ENCODE assay signal across 36 cellular contexts in genomic region chr4:73664470-73664869, GRCh38. TPM values are rescaled to one million over a fixed set of nuclear protein-coding genes. Genes with fewer than 3 reads are reported as not detected.
"Had no signal": no experiment of that assay in that cellular context is flagged by ENCODE, and none has a peak within 500 bp of the region (broad histone marks: within the 10 kb centered on the region; RNA-seq: fewer than 3 reads in every experiment).

No MANE protein-coding gene starts in this region.

- H3K36me3 Mint-ChIP-seq: activated naive CD8-positive, alpha-beta T cell; brain; immature natural killer cell; mesothelial cell of epicardium; naive B cell; stimulated activated memory B cell treated with anti-CD40 and anti-IgM and Interleukin-4, amounts not matched to agents 10 μg/mL and 1 μg/mL and 100 μg/mL, for 72 hours; type B pancreatic cell had no signal

- H3K4me1 Mint-ChIP-seq: immature natural killer cell; naive B cell; stimulated activated memory B cell treated with anti-CD40 and anti-IgM and Interleukin-4, amounts not matched to agents 10 μg/mL and 1 μg/mL and 100 μg/mL, for 72 hours; stimulated activated naive CD8-positive, alpha-beta T cell treated with anti-CD3 and anti-CD28 coated beads, Interleukin-15, amount 100 ng/mL, for 72 hours had no signal

- H3K4me3 Mint-ChIP-seq: activated CD8-positive, alpha-beta T cell treated with anti-CD3 and anti-CD28 coated beads for 36 hours; activated naive CD8-positive, alpha-beta T cell; activated T-cell treated with anti-CD3 and anti-CD28 coated beads, Interleukin-2, amount 50 U/mL, for 72 hours; brain; immature natural killer cell; mesothelial cell of epicardium; naive B cell; nephron progenitor cell; stimulated activated memory B cell treated with anti-CD40 and anti-IgM and Interleukin-4, amounts not matched to agents 10 μg/mL and 1 μg/mL and 100 μg/mL, for 72 hours; stimulated activated naive CD8-positive, alpha-beta T cell treated with anti-CD3 and anti-CD28 coated beads, Interleukin-15, amount 100 ng/mL, for 72 hours; type B pancreatic cell; WTC11 had no signal

- H3K27ac ChIP-seq: foreskin keratinocyte, heart left ventricle, ovary, prostate gland, uterus had no signal

- H3K4me1 ChIP-seq: heart left ventricle, prostate gland, uterus had no signal

- H3K27me3 ChIP-seq: foreskin keratinocyte, heart left ventricle, neutrophil, ovary, uterus had no signal

- H3K27ac Mint-ChIP-seq: activated CD8-positive, alpha-beta T cell treated with anti-CD3 and anti-CD28 coated beads for 36 hours; activated naive CD8-positive, alpha-beta T cell; activated T-cell treated with anti-CD3 and anti-CD28 coated beads, Interleukin-2, amount 50 U/mL, for 72 hours; brain; immature natural killer cell; mesothelial cell of epicardium; naive B cell; nephron progenitor cell; stimulated activated memory B cell treated with anti-CD40 and anti-IgM and Interleukin-4, amounts not matched to agents 10 μg/mL and 1 μg/mL and 100 μg/mL, for 72 hours; stimulated activated naive CD8-positive, alpha-beta T cell treated with anti-CD3 and anti-CD28 coated beads, Interleukin-15, amount 100 ng/mL, for 72 hours; type B pancreatic cell; WTC11 had no signal

- H3K9me3 ChIP-seq: heart left ventricle, neutrophil, ovary, prostate gland, uterus had no signal

- H3K36me3 ChIP-seq: heart left ventricle, neutrophil, ovary, prostate gland, uterus had no signal

- H3K9me3 Mint-ChIP-seq: activated CD8-positive, alpha-beta T cell treated with anti-CD3 and anti-CD28 coated beads for 36 hours; activated T-cell treated with anti-CD3 and anti-CD28 coated beads, Interleukin-2, amount 50 U/mL, for 72 hours; brain; immature natural killer cell; mesothelial cell of epicardium; naive B cell; stimulated activated memory B cell treated with anti-CD40 and anti-IgM and Interleukin-4, amounts not matched to agents 10 μg/mL and 1 μg/mL and 100 μg/mL, for 72 hours; stimulated activated naive CD8-positive, alpha-beta T cell treated with anti-CD3 and anti-CD28 coated beads, Interleukin-15, amount 100 ng/mL, for 72 hours; type B pancreatic cell had no signal

- DNase-seq: activated CD4-positive, alpha-beta T cell treated with anti-CD3 and anti-CD28 coated beads for 1 hour; activated CD4-positive, alpha-beta T cell treated with anti-CD3 and anti-CD28 coated beads, Interleukin-2, amount 50 U/mL, for 1 hour; activated CD8-positive, alpha-beta T cell treated with anti-CD3 and anti-CD28 coated beads for 36 hours; activated naive CD4-positive, alpha-beta T cell; activated T-cell treated with anti-CD3 and anti-CD28 coated beads for 4 hours; activated T-cell treated with anti-CD3 and anti-CD28 coated beads, Interleukin-2, amount 50 U/mL, for 72 hours; aorta; caudate nucleus; foreskin keratinocyte; heart left ventricle; hypothalamus; immature natural killer cell; kidney; left colon; mammary epithelial cell; naive B cell; nephron progenitor cell; ovary; retina; stimulated activated CD4-positive, alpha-beta T cell treated with anti-CD3 and anti-CD28 coated beads, Interleukin-1b, Interleukin-23, amount 100 ng/mL, for 48 hours; stimulated activated CD4-positive, alpha-beta T cell treated with anti-CD3 and anti-CD28 coated beads, Interleukin-4, amount 100 ng/mL, for 4 hours; stimulated activated CD8-positive, alpha-beta memory T cell treated with anti-CD3 and anti-CD28 coated beads, Interleukin-4, amount 100 ng/mL, for 48 hours; stimulated activated naive CD8-positive, alpha-beta T cell treated with anti-CD3 and anti-CD28 coated beads, Interleukin-15, amount 100 ng/mL, for 72 hours; substantia nigra; uterus had no signal

- ATAC-seq: activated CD8-positive, alpha-beta T cell treated with anti-CD3 and anti-CD28 coated beads for 36 hours; activated T-cell treated with anti-CD3 and anti-CD28 coated beads, Interleukin-2, amount 50 U/mL, for 72 hours; foreskin keratinocyte; heart left ventricle; left colon; sciatic nerve; stimulated activated memory B cell treated with anti-CD40 and anti-IgM and Interleukin-4, amounts not matched to agents 10 μg/mL and 1 μg/mL and 100 μg/mL, for 72 hours; stimulated activated naive CD8-positive, alpha-beta T cell treated with anti-CD3 and anti-CD28 coated beads, Interleukin-15, amount 100 ng/mL, for 72 hours; WTC11 had no signal

- H3K27me3 Mint-ChIP-seq: activated naive CD8-positive, alpha-beta T cell; brain; naive B cell; stimulated activated naive CD8-positive, alpha-beta T cell treated with anti-CD3 and anti-CD28 coated beads, Interleukin-15, amount 100 ng/mL, for 72 hours; type B pancreatic cell had no signal

- H3K4me2 ChIP-seq: smooth muscle cell had no signal

- H3K4me3 ChIP-seq: heart left ventricle, ovary, prostate gland, smooth muscle cell, uterus had no signal

RNA-seq across cellular contexts. Expression of gene RASSF6, which starts 44.2 kb away (rescaled TPM):
- total RNA-seq: activated CD8-positive, alpha-beta T cell treated with anti-CD3 and anti-CD28 coated beads for 36 hours; aorta; endothelial cell of umbilical vein; sciatic nerve had no signal
- polyA plus RNA-seq: endothelial cell of umbilical vein, heart left ventricle, immature natural killer cell, smooth muscle cell had no signal
